10 cellular contexts compared by ENCODE assay signal in genomic region chr15:28321679-28322078, GRCh38. TPM values are rescaled to one million over a fixed set of nuclear protein-coding genes. Genes with fewer than 3 reads are reported as not detected.
DNase-seq lines count a peak whose midpoint lies in the region; ATAC-seq, FAIRE-seq and TF ChIP-seq lines count a peak whose summit lies in the region.
"Not testable (repeated sequence)": the region's sequence is repeated elsewhere in the genome, so short reads cannot be mapped to it uniquely, and the experiment has no call there.
"Had no signal": no experiment of that assay in that cellular context is flagged by ENCODE, and none has a peak within 500 bp of the region (broad histone marks: within the 10 kb centered on the region; RNA-seq: fewer than 3 reads in every experiment).

No MANE protein-coding gene starts in this region.

- not testable (repeated sequence) for DNase-seq in A549 (ENCODE audit: low read depth in 1 of 2, low spot score in 1 of 2); GM23248; Panc1 (ENCODE audit: low read depth, low spot score); activated CD8-positive, alpha-beta memory T cell treated with anti-CD3 and anti-CD28 coated beads, Interleukin-2, amount 10 ng/mL, durations not matched to agents 7 days and 5 days; fibroblast of villous mesenchyme (ENCODE audit: low read depth)
- DNase-seq in mucosa of descending colon, result peak in 2 of 3 donors; percentile 3 to 28
- DNase-seq in stimulated activated CD4-positive, alpha-beta T cell treated with anti-CD3 and anti-CD28 coated beads, Interleukin-12 subunit alpha, Interleukin-12 subunit beta, amount 100 ng/mL, for 4 hours, result peak; percentile 5

- H3K27ac Mint-ChIP-seq in activated CD8-positive, alpha-beta memory T cell treated with anti-CD3 and anti-CD28 coated beads, Interleukin-2, amount 10 ng/mL, durations not matched to agents 7 days and 5 days, result peak overlapping the region; percentile 95
- peak overlapping the region; percentile 83 to 99 (median 96) for H3K27ac Mint-ChIP-seq in brain

- peak overlapping the region; percentile 78 for H3K9ac ChIP-seq in GM23248

- H3K9me3 ChIP-seq in A549; GM23248 (ENCODE audit: low read depth); Panc1 (ENCODE audit: control insufficient read depth, insufficient read depth, low read depth, low read length); mucosa of descending colon: not testable (repeated sequence)

- POLR2A ChIA-PET in A549 (lab: Yijun Ruan, JAX); Panc1 (lab: Charles Lee): not testable (repeated sequence)

- CTCF ChIA-PET in A549 (lab: Yijun Ruan, JAX); Panc1 (lab: Charles Lee); activated CD8-positive, alpha-beta memory T cell treated with anti-CD3 and anti-CD28 coated beads, Interleukin-2, amount 10 ng/mL, durations not matched to agents 7 days and 5 days (lab: Charles Lee): not testable (repeated sequence)

- WGBS in A549 (ENCODE audit: missing lambda C conversion rate), result 2% methylated on average over 10 of the region's 34 CpGs
- 1% methylated on average over 10 to 13 of the region's 34 CpGs for WGBS in GM23248 (ENCODE audit: low coverage in 1 of 2, low lambda C conversion rate in 2 of 2, missing lambda C conversion rate in 2 of 2), 2 experiments

- TF ChIP-seq CTCF in A549 (IDR thresholded peaks at IDR 0.05); Panc1 (IDR thresholded peaks at IDR 0.05); brain (conservative IDR thresholded peaks at IDR 0.05); fibroblast of villous mesenchyme (IDR thresholded peaks at IDR 0.05; ENCODE audit: insufficient read depth, low read depth, low read length); mucosa of descending colon (IDR thresholded peaks at IDR 0.05): not testable (repeated sequence)

- not testable (repeated sequence) for TF ChIP-seq EP300 in A549 (IDR thresholded peaks at IDR 0.05)

- H3K36me3 ChIP-seq in GM23248 (ENCODE audit: low read depth); Panc1 (ENCODE audit: control insufficient read depth, insufficient read depth, low read length); mucosa of descending colon (ENCODE audit: low read depth): not testable (repeated sequence)

- not testable (repeated sequence) for H3K36me3 Mint-ChIP-seq in activated CD8-positive, alpha-beta memory T cell treated with anti-CD3 and anti-CD28 coated beads, Interleukin-2, amount 10 ng/mL, durations not matched to agents 7 days and 5 days
- peaks cover 26% of the 10 kb centered on the region for H3K36me3 Mint-ChIP-seq in brain

- not testable (repeated sequence) for H3K27me3 Mint-ChIP-seq in activated CD8-positive, alpha-beta memory T cell treated with anti-CD3 and anti-CD28 coated beads, Interleukin-2, amount 10 ng/mL, durations not matched to agents 7 days and 5 days; brain

- H3K4me3 Mint-ChIP-seq in activated CD8-positive, alpha-beta memory T cell treated with anti-CD3 and anti-CD28 coated beads, Interleukin-2, amount 10 ng/mL, durations not matched to agents 7 days and 5 days, result peak overlapping the region; percentile 96
- H3K4me3 Mint-ChIP-seq in brain, result peak overlapping the region; percentile 93 to 100 (median 96)

- not testable (repeated sequence) for H3K4me1 ChIP-seq in A549; GM23248 (ENCODE audit: insufficient read depth); Panc1 (ENCODE audit: control insufficient read depth, insufficient read depth, low read length); mucosa of descending colon (ENCODE audit: low read depth)

- H3K4me1 Mint-ChIP-seq in activated CD8-positive, alpha-beta memory T cell treated with anti-CD3 and anti-CD28 coated beads, Interleukin-2, amount 10 ng/mL, durations not matched to agents 7 days and 5 days; brain: not testable (repeated sequence)

- in situ Hi-C loops in GM23248 (cut with MboI); Panc1 (cut with HindIII; ENCODE audit: low pct_unique_long_range_greater_than_20kb, low sequenced_read_pairs): not testable (repeated sequence)

- intact Hi-C loops in Panc1 (cut with micrococcal nuclease; ENCODE audit: unreplicated experiment); mucosa of descending colon (cut with DNase I, micrococcal nuclease): not testable (repeated sequence)

- TF ChIP-seq POLR2A in A549 (IDR thresholded peaks at IDR 0.05; ENCODE audit: low read length), result not testable (repeated sequence)

- H3K27ac ChIP-seq in A549 (peak overlapping the region; percentile 65 to 83; a peak in 5 of 6 replicates), GM23248 (peak overlapping the region; percentile 43)
- not testable (repeated sequence) for H3K27ac ChIP-seq in Panc1 (ENCODE audit: low read length)

- peak overlapping the region; percentile 69 for H3K4me2 ChIP-seq in A549
- H3K4me2 ChIP-seq in GM23248 (ENCODE audit: unreplicated experiment), result peak overlapping the region; percentile 65

- H3K4me3 ChIP-seq in A549, result peak overlapping the region; percentile 53
- H3K4me3 ChIP-seq in GM23248, result peak overlapping the region; percentile 75
- H3K4me3 ChIP-seq in Panc1 (ENCODE audit: low read depth in 2 of 2, low read length in 2 of 2), result peak overlapping the region; percentile 43 to 55
- peak overlapping the region; percentile 51 for H3K4me3 ChIP-seq in fibroblast of villous mesenchyme (ENCODE audit: low read depth, low read length)
- H3K4me3 ChIP-seq in mucosa of descending colon, result not testable (repeated sequence)

- not testable (repeated sequence) for ATAC-seq in A549; Panc1; activated CD8-positive, alpha-beta memory T cell treated with anti-CD3 and anti-CD28 coated beads, Interleukin-2, amount 10 ng/mL, durations not matched to agents 7 days and 5 days; mucosa of descending colon

- BruUV-seq in Panc1 (replicated peaks; lab: Mats Ljungman, UMichigan), result not testable (repeated sequence)

- not testable (repeated sequence) for H3F3A ChIP-seq in GM23248 (ENCODE audit: insufficient read depth)

- TF ChIP-seq RAD21 in A549 (conservative IDR thresholded peaks at IDR 0.05 in 1 of 2, IDR thresholded peaks at IDR 0.05 in 1 of 2), result not testable (repeated sequence)

- peak overlapping the region; percentile 69 for H2AFZ ChIP-seq in GM23248

- not testable (repeated sequence) for H3K27me3 ChIP-seq in GM23248 (replicated peaks; ENCODE audit: insufficient read depth); Panc1 (ENCODE audit: control insufficient read depth, insufficient read depth, low read length)

- H4K20me1 ChIP-seq in GM23248 (ENCODE audit: insufficient read depth), result not testable (repeated sequence)

- H3K9me2 ChIP-seq in GM23248 (ENCODE audit: insufficient read depth), result not testable (repeated sequence)

- peaks cover 39% of the 10 kb centered on the region for H3K79me2 ChIP-seq in GM23248 (ENCODE audit: insufficient read depth)

- H3K9me3 Mint-ChIP-seq in activated CD8-positive, alpha-beta memory T cell treated with anti-CD3 and anti-CD28 coated beads, Interleukin-2, amount 10 ng/mL, durations not matched to agents 7 days and 5 days (ENCODE audit: low read depth), result not testable (repeated sequence)
- H3K9me3 Mint-ChIP-seq in brain, result peaks cover 0 to 11% (median 4%) of the 10 kb centered on the region in 5 experiments

- not testable (repeated sequence) for FAIRE-seq in A549 (lab: Jason Lieb, UNC)

RNA-seq across cellular contexts. Expression of gene HERC2, which starts 0.3 kb away (rescaled TPM):
- polyA plus RNA-seq in A549 (2011; rRNA removed), result 32.8 and 40.9 TPM in 2 replicates
- 46.7 and 51.5 TPM in 2 replicates for polyA plus RNA-seq in A549 (2012; cell fraction: cytosol; rRNA removed)
- polyA plus RNA-seq in A549 (2012; cell fraction: nucleus; rRNA removed), result 176 and 222 TPM in 2 replicates
- polyA plus RNA-seq in A549 (2017; fragmentation: RNase III; extraction: RNeasy Plus Mini Kit Qiagen cat#74134 plus additional on column Dnase treatment), result 31.4 to 34.2 TPM (median 33.4 TPM) in 3 replicates
- polyA minus RNA-seq in A549 (2011; rRNA and poly(A)+ RNA removed), result 92.4 and 113 TPM in 2 replicates
- 30.0 and 36.6 TPM in 2 replicates for total RNA-seq in GM23248 (2014; rRNA removed; shearing (Covaris generic))
- 25.6 and 28.7 TPM in 2 replicates for polyA plus RNA-seq in GM23248 (2016; fragmentation: Nextera tagmentation; extraction: Ambion mirVana)
- total RNA-seq in Panc1 (2021; ENCODE audit: unreplicated experiment), result 69.7 TPM
- 60.2 TPM for polyA plus RNA-seq in Panc1 (2012; ENCODE audit: insufficient read length)
- total RNA-seq in activated CD8-positive, alpha-beta memory T cell treated with anti-CD3 and anti-CD28 coated beads, Interleukin-2, amount 10 ng/mL, durations not matched to agents 7 days and 5 days, result 10 to 100 TPM; 41.6 to 42.9 TPM
- 96.3 TPM for polyA plus RNA-seq in brain (ENCODE audit: insufficient read depth, low read depth, low replicate concordance)
- total RNA-seq in fibroblast of villous mesenchyme, result 39.6 and 41.0 TPM in 2 replicates
- total RNA-seq in mucosa of descending colon, result 100 to 1,000 TPM in 1 of 3 donors, 10 to 100 TPM in 2; 61.2 to 109 (median 73.9) TPM

RNA-seq across cellular contexts. Expression of gene GOLGA6L24, which starts 36.2 kb away (rescaled TPM):
- polyA plus RNA-seq in A549 (2011; rRNA removed) (not detected in 2 replicates), A549 (2017; fragmentation: RNase III; extraction: RNeasy Plus Mini Kit Qiagen cat#74134 plus additional on column Dnase treatment) (not detected in 3 replicates), GM23248 (2016; fragmentation: Nextera tagmentation; extraction: Ambion mirVana) (not detected in 2 replicates), brain (ENCODE audit: insufficient read depth, low read depth, low replicate concordance) (not detected)
- polyA plus RNA-seq in A549 (2012; cell fraction: cytosol; rRNA removed), result not detected in 2 replicates
- not detected in 2 replicates for polyA plus RNA-seq in A549 (2012; cell fraction: nucleus; rRNA removed)
- not detected in 2 replicates for polyA minus RNA-seq in A549 (2011; rRNA and poly(A)+ RNA removed)
- not detected in 2 replicates for total RNA-seq in GM23248 (2014; rRNA removed; shearing (Covaris generic))
- total RNA-seq in Panc1 (2021; ENCODE audit: unreplicated experiment) (not detected), fibroblast of villous mesenchyme (not detected in 2 replicates), mucosa of descending colon (not detected)
- not detected for polyA plus RNA-seq in Panc1 (2012; ENCODE audit: insufficient read length)
- not detected for total RNA-seq in activated CD8-positive, alpha-beta memory T cell treated with anti-CD3 and anti-CD28 coated beads, Interleukin-2, amount 10 ng/mL, durations not matched to agents 7 days and 5 days
- total RNA-seq: A172, RPMI7951 had no signal

RNA-seq across cellular contexts. Expression of gene GOLGA8F, which starts 56.8 kb away (rescaled TPM):
- polyA plus RNA-seq in A549 (2011; rRNA removed) (not detected in 2 replicates), A549 (2017; fragmentation: RNase III; extraction: RNeasy Plus Mini Kit Qiagen cat#74134 plus additional on column Dnase treatment) (0.03 TPM in 1 of 3 replicates, not detected in the others), GM23248 (2016; fragmentation: Nextera tagmentation; extraction: Ambion mirVana) (0.04 and 0.28 TPM in 2 replicates), brain (ENCODE audit: insufficient read depth, low read depth, low replicate concordance) (not detected)
- not detected in 2 replicates for polyA plus RNA-seq in A549 (2012; cell fraction: cytosol; rRNA removed)
- 0.10 TPM in 1 of 2 replicates, not detected in the other for polyA plus RNA-seq in A549 (2012; cell fraction: nucleus; rRNA removed)
- polyA minus RNA-seq in A549 (2011; rRNA and poly(A)+ RNA removed), result not detected in 2 replicates
- not detected in 2 replicates for total RNA-seq in GM23248 (2014; rRNA removed; shearing (Covaris generic))
- total RNA-seq in Panc1 (2021; ENCODE audit: unreplicated experiment) (not detected), fibroblast of villous mesenchyme (not detected in 2 replicates), mucosa of descending colon (not detected)
- not detected for polyA plus RNA-seq in Panc1 (2012; ENCODE audit: insufficient read length)
- total RNA-seq in activated CD8-positive, alpha-beta memory T cell treated with anti-CD3 and anti-CD28 coated beads, Interleukin-2, amount 10 ng/mL, durations not matched to agents 7 days and 5 days, result not detected
- total RNA-seq: A172, RPMI7951 had no signal
